Comparison of ENCODE assay signal across 11 cellular contexts in the genomic region with DNA sequence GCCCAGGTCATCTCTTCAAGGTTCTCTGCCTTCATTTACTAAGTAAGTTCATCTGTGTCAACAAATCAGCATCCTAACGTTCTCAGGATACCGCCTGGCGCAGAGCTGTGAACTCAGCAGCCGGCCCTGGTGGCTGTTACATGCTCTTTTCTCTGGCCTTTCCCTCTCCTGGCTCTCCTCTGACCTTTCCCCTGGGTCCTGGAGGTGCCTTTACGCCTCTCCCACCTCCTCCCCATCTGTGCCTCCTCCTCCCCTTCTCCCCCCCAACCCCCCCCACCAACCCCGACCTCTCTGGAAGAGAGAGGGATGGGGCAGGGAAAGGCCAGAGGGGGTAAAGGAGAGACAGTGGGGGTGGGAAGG. TPM values are rescaled to one million over a fixed set of nuclear protein-coding genes. Genes with fewer than 3 reads are reported as not detected.
DNase-seq lines count a peak whose midpoint lies in the region; ATAC-seq and TF ChIP-seq lines count a peak whose summit lies in the region.
"Had no signal": no experiment of that assay in that cellular context is flagged by ENCODE, and none has a peak within 500 bp of the region (broad histone marks: within the 10 kb centered on the region; RNA-seq: fewer than 3 reads in every experiment).

No MANE protein-coding gene starts in this region.

- H3K27ac ChIP-seq in breast epithelium (peak overlapping the region; percentile 75 to 92), mesenchymal stem cell (ENCODE audit: low read length, poor library complexity, severe bottlenecking) (peak overlapping the region; percentile 1), upper lobe of right lung (peak overlapping the region; percentile 53)

- no peak for DNase-seq in breast epithelium (ENCODE audit: low spot score in 2 of 2)
- DNase-seq in MCF 10A (ENCODE audit: unreplicated experiment), result no peak
- no peak for DNase-seq in activated naive CD8-positive, alpha-beta T cell treated with anti-CD3 and anti-CD28 coated beads, Interleukin-2, amount 50 U/mL, for 24 hours
- DNase-seq in mesenchymal stem cell, result no peak
- no peak for DNase-seq in upper lobe of right lung
- DNase-seq in SW 1271 (lab: John Stamatoyannopoulos, UW), result no peak
- DNase-seq: BE2C, gastrocnemius medialis had no signal

- H3K18ac ChIP-seq in mesenchymal stem cell (ENCODE audit: low read depth in 1 of 2, low read length in 2 of 2), result no peak overlapping the region

- no peak overlapping the region for H2BK12ac ChIP-seq in mesenchymal stem cell (ENCODE audit: low read length in 2 of 2)

- H3K79me1 ChIP-seq in mesenchymal stem cell (replicated peaks; ENCODE audit: low read length, poor library complexity, severe bottlenecking), result peaks cover 19% of the 10 kb centered on the region

- no peak overlapping the region for H2BK5ac ChIP-seq in mesenchymal stem cell (ENCODE audit: low read depth, low read length, poor library complexity, severe bottlenecking)

- peaks cover 13% of the 10 kb centered on the region for H3K36me3 Mint-ChIP-seq in MCF 10A (ENCODE audit: insufficient read depth, unreplicated experiment)
- peaks cover 45% of the 10 kb centered on the region for H3K36me3 Mint-ChIP-seq in activated naive CD8-positive, alpha-beta T cell treated with anti-CD3 and anti-CD28 coated beads, Interleukin-2, amount 50 U/mL, for 24 hours (ENCODE audit: low read depth)

- H3K4ac ChIP-seq in mesenchymal stem cell (ENCODE audit: low read depth in 1 of 2, low read length in 2 of 2), result peak overlapping the region in 1 of 2 experiments; percentile 26

- peak overlapping the region; percentile 8 for H2AK5ac ChIP-seq in mesenchymal stem cell (ENCODE audit: low read length, severe bottlenecking)

- no peak overlapping the region for H3K4me3 Mint-ChIP-seq in MCF 10A (ENCODE audit: unreplicated experiment)
- peak overlapping the region; percentile 70 for H3K4me3 Mint-ChIP-seq in activated naive CD8-positive, alpha-beta T cell treated with anti-CD3 and anti-CD28 coated beads, Interleukin-2, amount 50 U/mL, for 24 hours

- H3K27me3 ChIP-seq in breast epithelium, result no peaks in the 10 kb centered on the region
- no peaks in the 10 kb centered on the region for H3K27me3 ChIP-seq in mesenchymal stem cell (ENCODE audit: control insufficient read depth in 1 of 2, insufficient read depth in 1 of 2, low read length in 2 of 2)
- H3K27me3 ChIP-seq in upper lobe of right lung, result no peaks in the 10 kb centered on the region
- H3K27me3 ChIP-seq: BE2C, gastrocnemius medialis had no signal

- CTCF ChIA-PET in MCF 10A (lab: Yijun Ruan, JAX), result no interaction called here

- H3K9me3 ChIP-seq in breast epithelium (no peaks in the 10 kb centered on the region), mesenchymal stem cell (ENCODE audit: control insufficient read depth, low read length) (no peaks in the 10 kb centered on the region), upper lobe of right lung (no peaks in the 10 kb centered on the region)
- H3K9me3 ChIP-seq: BE2C, gastrocnemius medialis had no signal

- peak overlapping the region; percentile 61 for H2BK120ac ChIP-seq in mesenchymal stem cell (ENCODE audit: low read depth, low read length)

- intact Hi-C loops in breast epithelium (cut with DNase I; ENCODE audit: low total_unique reads) (loop anchor here (10.0 kb wide), 1 partner anchor 74 kb away; no protein-coding TSS in a partner anchor), MCF 10A (cut with micrococcal nuclease) (no loop called here), upper lobe of right lung (cut with DNase I) (no loop called here)

- H2BK15ac ChIP-seq in mesenchymal stem cell (ENCODE audit: low read depth, poor library complexity, severe bottlenecking), result no peak overlapping the region

- H4K8ac ChIP-seq in mesenchymal stem cell (ENCODE audit: low read length), result no peak overlapping the region

- no peaks in the 10 kb centered on the region for H3K27me3 Mint-ChIP-seq in MCF 10A (ENCODE audit: insufficient read depth, unreplicated experiment)
- no peaks in the 10 kb centered on the region for H3K27me3 Mint-ChIP-seq in activated naive CD8-positive, alpha-beta T cell treated with anti-CD3 and anti-CD28 coated beads, Interleukin-2, amount 50 U/mL, for 24 hours

- no peak overlapping the region for H3K4me3 ChIP-seq in breast epithelium
- no peak overlapping the region for H3K4me3 ChIP-seq in mesenchymal stem cell (ENCODE audit: insufficient read depth in 1 of 2, low read depth in 1 of 2, low read length in 2 of 2)
- H3K4me3 ChIP-seq in upper lobe of right lung, result no peak overlapping the region
- H3K4me3 ChIP-seq: gastrocnemius medialis, lung had no signal

- peaks cover 6% of the 10 kb centered on the region for H3K4me1 Mint-ChIP-seq in MCF 10A (ENCODE audit: insufficient read depth, unreplicated experiment)
- H3K4me1 Mint-ChIP-seq in activated naive CD8-positive, alpha-beta T cell treated with anti-CD3 and anti-CD28 coated beads, Interleukin-2, amount 50 U/mL, for 24 hours, result peaks cover 95% of the 10 kb centered on the region

- 54% methylated on average over 4 of the region's 6 CpGs for WGBS in mesenchymal stem cell

- H3K4me1 ChIP-seq in breast epithelium (peaks cover 0 to 7% of the 10 kb centered on the region in 2 donors), mesenchymal stem cell (ENCODE audit: control insufficient read depth, insufficient read depth, low read depth, low read length) (peaks cover 48% of the 10 kb centered on the region), upper lobe of right lung (peaks cover 59% of the 10 kb centered on the region)

- H3K23ac ChIP-seq in mesenchymal stem cell (ENCODE audit: low read length in 2 of 2), result no peak overlapping the region

- TF ChIP-seq CTCF in breast epithelium (IDR thresholded peaks at IDR 0.05), result no peak
- no peak for TF ChIP-seq CTCF in MCF 10A (IDR thresholded peaks at IDR 0.05; ENCODE audit: unreplicated experiment)
- TF ChIP-seq CTCF in upper lobe of right lung (IDR thresholded peaks at IDR 0.05), result no peak

- no peaks in the 10 kb centered on the region for H3K36me3 ChIP-seq in breast epithelium
- peaks cover 28 to 31% of the 10 kb centered on the region in 2 experiments for H3K36me3 ChIP-seq in mesenchymal stem cell (ENCODE audit: control insufficient read depth in 1 of 2, insufficient read depth in 2 of 2, low read depth in 1 of 2, low read length in 2 of 2)
- H3K36me3 ChIP-seq in upper lobe of right lung, result no peaks in the 10 kb centered on the region
- H3K36me3 ChIP-seq: BE2C, gastrocnemius medialis had no signal

- no peaks in the 10 kb centered on the region for H3K9me3 Mint-ChIP-seq in MCF 10A (ENCODE audit: unreplicated experiment)
- no peaks in the 10 kb centered on the region for H3K9me3 Mint-ChIP-seq in activated naive CD8-positive, alpha-beta T cell treated with anti-CD3 and anti-CD28 coated beads, Interleukin-2, amount 50 U/mL, for 24 hours

- H3K27ac Mint-ChIP-seq in MCF 10A (ENCODE audit: low read depth, unreplicated experiment), result no peak overlapping the region
- H3K27ac Mint-ChIP-seq in activated naive CD8-positive, alpha-beta T cell treated with anti-CD3 and anti-CD28 coated beads, Interleukin-2, amount 50 U/mL, for 24 hours, result peak overlapping the region; percentile 98

- no peak overlapping the region for H3K14ac ChIP-seq in mesenchymal stem cell (ENCODE audit: low read length in 2 of 2)

- peak overlapping the region; percentile 17 for H3K9ac ChIP-seq in mesenchymal stem cell (ENCODE audit: low read length)

- BruUV-seq in MCF 10A (replicated peaks; lab: Mats Ljungman, UMichigan), result no TSS peak

- POLR2A ChIA-PET in MCF 10A (lab: Yijun Ruan, JAX), result no interaction called here

- ATAC-seq in activated naive CD8-positive, alpha-beta T cell treated with anti-CD3 and anti-CD28 coated beads, Interleukin-2, amount 50 U/mL, for 24 hours, result no peak
- no peak for ATAC-seq in upper lobe of right lung
- ATAC-seq in HG03439 (IDR thresholded peaks at IDR 0.05; ENCODE audit: unreplicated experiment), result no peak
- no peak for ATAC-seq in GM18502 (IDR thresholded peaks at IDR 0.05; ENCODE audit: poor library complexity, unreplicated experiment)
- ATAC-seq: gastrocnemius medialis had no signal

- peak overlapping the region; percentile 18 for H4K91ac ChIP-seq in mesenchymal stem cell (ENCODE audit: low read length)

- H3K4me2 ChIP-seq in mesenchymal stem cell (ENCODE audit: low read length, poor library complexity, severe bottlenecking), result no peak overlapping the region

- no peak overlapping the region for H2AFZ ChIP-seq in mesenchymal stem cell (ENCODE audit: low read depth, low read length)

- TF ChIP-seq POLR2A in breast epithelium (IDR thresholded peaks at IDR 0.05), result no peak

RNA-seq across cellular contexts. Expression of a gene that starts 19.5 kb away (rescaled TPM):
- total RNA-seq in breast epithelium (10 to 100 TPM; 22.0 to 49.2 (median 44.6) TPM), MCF 10A (2022) (151 and 269 TPM in 2 replicates), upper lobe of right lung (129 TPM)
- polyA plus RNA-seq in mesenchymal stem cell (2013, experiment 1 of 2), result 264 TPM
- 251 TPM for polyA plus RNA-seq in mesenchymal stem cell (2013, experiment 2 of 2)

RNA-seq across cellular contexts. Expression of a gene that starts 49.9 kb away (rescaled TPM):
- total RNA-seq in breast epithelium (10 to 100 TPM; 51.5 to 61.4 (median 59.4) TPM), MCF 10A (2022) (38.4 and 41.9 TPM in 2 replicates), upper lobe of right lung (56.3 TPM)
- 19.3 TPM for polyA plus RNA-seq in mesenchymal stem cell (2013, experiment 1 of 2)
- 18.4 TPM for polyA plus RNA-seq in mesenchymal stem cell (2013, experiment 2 of 2)

Comparison
In these comparisons a context has a peak if more than half of its experiments do, and no peak if none do; other contexts are left out.
1. H3K27ac ChIP-seq: peak in every context shown above with its lines; median percentile 84 in breast epithelium; 53 in upper lobe of right lung; 1 in mesenchymal stem cell.